ENCODE assay signal across 8 cellular contexts in genomic region chr1:155084722-155085503, GRCh38. TPM values are rescaled to one million over a fixed set of nuclear protein-coding genes. Genes with fewer than 3 reads are reported as not detected.
DNase-seq lines count a peak whose midpoint lies in the region; ATAC-seq and TF ChIP-seq lines count a peak whose summit lies in the region.

No MANE protein-coding gene starts in this region.

- no peaks in the 10 kb centered on the region for H3K36me3 ChIP-seq in right lobe of liver

- H3K9me3 ChIP-seq in CD4-positive, alpha-beta T cell (ENCODE audit: control insufficient read depth, low read length): no peaks in the 10 kb centered on the region
- no peaks in the 10 kb centered on the region for H3K9me3 ChIP-seq in right lobe of liver

- POLR2A ChIA-PET in CD4-positive, alpha-beta T cell (lab: Charles Lee): interaction anchor here (0.6 to 2.2 kb wide), 25 partner anchors 9 to 525 kb away, joined by 3 to 23 read pairs (median 6); partner anchors contain the start of genes ADAM15, CLK2, EFNA4 and FLAD1

- CTCF ChIA-PET in CD4-positive, alpha-beta T cell (lab: Charles Lee): interaction anchor here (0.6 to 3.0 kb wide), 31 partner anchors 9 to 622 kb away, joined by 3 to 78 read pairs (median 5); partner anchors contain the start of genes ADAM15, EFNA4, FLAD1 and KRTCAP2

- WGBS in right lobe of liver (ENCODE audit: insufficient coverage, low coverage, low lambda C conversion rate, missing lambda C conversion rate): 0% methylated on average over 15 of the region's 67 CpGs

- peaks cover 36% of the 10 kb centered on the region for H3K27me3 Mint-ChIP-seq in CD4-positive, alpha-beta T cell

- no peaks in the 10 kb centered on the region for H3K9me3 Mint-ChIP-seq in CD4-positive, alpha-beta T cell

- peaks cover 46% of the 10 kb centered on the region for H3K27me3 ChIP-seq in CD4-positive, alpha-beta T cell (ENCODE audit: control insufficient read depth, insufficient read depth, low read length)
- H3K27me3 ChIP-seq in dorsolateral prefrontal cortex (peaks cover 0 to 45% (median 30%) of the 10 kb centered on the region in 45 donors), right lobe of liver (peaks cover 18 to 29% of the 10 kb centered on the region in 2 donors)

- TF ChIP-seq CTCF in CD4-positive, alpha-beta T cell (IDR thresholded peaks at IDR 0.05): peak; percentile 76
- TF ChIP-seq CTCF in dorsolateral prefrontal cortex (IDR thresholded peaks at IDR 0.05 in 54 of 56, conservative IDR thresholded peaks at IDR 0.05 in 2 of 56; ENCODE audit: low read depth in 1 of 56, partially characterized antibody in 56 of 56): peak; percentile 80 to 98 (median 91)
- peak; percentile 71 to 96 (median 90) for TF ChIP-seq CTCF in right lobe of liver (IDR thresholded peaks at IDR 0.05)

- peak; percentile 56 for TF ChIP-seq POLR2A in right lobe of liver (IDR thresholded peaks at IDR 0.05)

- DNase-seq in CD4-positive, alpha-beta T cell: peak; percentile 80 to 91 (median 87)
- DNase-seq in NCI-H748 treated with DMSO at 0.1 percent for 48 hours (lab: John Stamatoyannopoulos, UW): peak; percentile 92
- DNase-seq in activated CD4-positive, alpha-beta T cell treated with anti-CD3 and anti-CD28 coated beads, Interleukin-2, amount 50 U/mL, for 4 hours: peak; percentile 88
- peak; percentile 87 to 96 (median 94) for DNase-seq in dorsolateral prefrontal cortex
- peak; percentile 94 to 96 (median 96) for DNase-seq in right lobe of liver
- DNase-seq in stimulated activated CD4-positive, alpha-beta T cell treated with anti-CD3 and anti-CD28 coated beads, Interleukin-4, amount 100 ng/mL, for 24 hours: peak; percentile 90

- H3K4me1 ChIP-seq in right lobe of liver: peaks cover 0 to 42% (median 19%) of the 10 kb centered on the region in 4 donors

- intact Hi-C loops in CD4-positive, alpha-beta T cell (cut with DNase I, micrococcal nuclease): loop anchor here (1.0 to 10.0 kb wide), 11 partner anchors 14 to 760 kb away; partner anchors contain the start of genes UBE2Q1 (in 2 of the 2), AQP10 (in 1 of the 2), ATP8B2 (in 1 of the 2) and EFNA4 (in 1 of the 2)
- intact Hi-C loops in dorsolateral prefrontal cortex (cut with DNase I) (loop anchor here (1.0 to 2.0 kb wide), 4 partner anchors 22 to 526 kb away; partner anchors contain the start of genes ADAM15 (in 2 of the 2), EFNA1 (in 2 of the 2) and EFNA4 (in 2 of the 2)), right lobe of liver (cut with DNase I) (no loop called here)

- peak; percentile 75 for ATAC-seq in CD4-positive, alpha-beta T cell (ENCODE audit: poor library complexity)
- ATAC-seq in GM19438 (IDR thresholded peaks at IDR 0.05; ENCODE audit: low read depth, unreplicated experiment) (peak; percentile 71), HG03571 (IDR thresholded peaks at IDR 0.05; ENCODE audit: unreplicated experiment) (peak; percentile 69), right lobe of liver (peak; percentile 81 to 90 (median 85))

- H3K4me3 ChIP-seq in dorsolateral prefrontal cortex (peak overlapping the region; percentile 49 to 91 (median 75)), right lobe of liver (peak overlapping the region; percentile 61 to 75 (median 62))

- peaks cover 3% of the 10 kb centered on the region for H3K36me3 Mint-ChIP-seq in CD4-positive, alpha-beta T cell (ENCODE audit: low read depth)

- H3K27ac ChIP-seq in CD4-positive, alpha-beta T cell (ENCODE audit: low read depth, low read length): peak overlapping the region; percentile 65
- peak overlapping the region in 58 of 59 donors; percentile 59 to 96 (median 90) for H3K27ac ChIP-seq in dorsolateral prefrontal cortex
- peak overlapping the region; percentile 65 to 89 (median 80) for H3K27ac ChIP-seq in right lobe of liver

- peak overlapping the region; percentile 82 for H3K27ac Mint-ChIP-seq in CD4-positive, alpha-beta T cell

- peaks cover 51% of the 10 kb centered on the region for H3K4me1 Mint-ChIP-seq in CD4-positive, alpha-beta T cell (ENCODE audit: low read depth)

- H3K4me3 Mint-ChIP-seq in CD4-positive, alpha-beta T cell: peak overlapping the region; percentile 89

RNA-seq across cellular contexts. Expression of gene EFNA3, which starts 6.3 kb away (rescaled TPM):
- total RNA-seq in CD4-positive, alpha-beta T cell: under 1 TPM; 0.22 to 0.47 TPM
- 10 to 100 TPM in 118 of 120 experiments, 1 to 10 TPM in 2; 9.3 to 41.7 (median 22.4) TPM for total RNA-seq in dorsolateral prefrontal cortex
- total RNA-seq in right lobe of liver: 1 to 10 TPM in 4 of 6 experiments, under 1 TPM in 2; 0.26 to 4.0 (median 2.5) TPM

RNA-seq across cellular contexts. Expression of gene EFNA4, which starts 21.4 kb away (rescaled TPM):
- total RNA-seq in CD4-positive, alpha-beta T cell: 1 to 10 TPM; 2.4 to 3.3 TPM
- 1 to 10 TPM in 83 of 120 experiments, under 1 TPM in 31, not detected in 6; 0.41 to 3.5 (median 1.3) TPM for total RNA-seq in dorsolateral prefrontal cortex
- total RNA-seq in right lobe of liver: 1 to 10 TPM; 2.3 to 6.4 (median 3.0) TPM

RNA-seq across cellular contexts. Expression of gene ADAM15, which starts 33.8 kb away (rescaled TPM):
- total RNA-seq in CD4-positive, alpha-beta T cell: 10 to 100 TPM; 17.2 to 20.1 TPM
- total RNA-seq in dorsolateral prefrontal cortex (100 to 1,000 TPM in 2 of 120 experiments, 10 to 100 TPM in 118; 32.1 to 108 (median 62.7) TPM), right lobe of liver (10 to 100 TPM; 16.2 to 33.9 (median 26.4) TPM)

RNA-seq across cellular contexts. Expression of gene EFNA1, which starts 42.8 kb away (rescaled TPM):
- total RNA-seq in CD4-positive, alpha-beta T cell: 1 to 10 TPM; 4.2 to 5.9 TPM
- total RNA-seq in dorsolateral prefrontal cortex (100 to 1,000 TPM in 1 of 120 experiments, 10 to 100 TPM in 118, 1 to 10 TPM in 1; 8.7 to 144 (median 30.1) TPM), right lobe of liver (100 to 1,000 TPM in 5 of 6 experiments, 10 to 100 TPM in 1; 87.5 to 419 (median 196) TPM)

RNA-seq across cellular contexts. Expression of gene SLC50A1, which starts 50.7 kb away (rescaled TPM):
- total RNA-seq in CD4-positive, alpha-beta T cell: 10 to 100 TPM; 10.2 to 12.5 TPM
- total RNA-seq in dorsolateral prefrontal cortex (10 to 100 TPM in 40 of 120 experiments, 1 to 10 TPM in 80; 4.8 to 17.0 (median 9.0) TPM), right lobe of liver (10 to 100 TPM; 16.2 to 28.1 (median 24.4) TPM)

Comparison
In these comparisons a context has a peak if more than half of its experiments do, and no peak if none do; other contexts are left out.
1. Peak in every context shown above with its lines: DNase-seq, ATAC-seq, H3K4me3 ChIP-seq and H3K27ac ChIP-seq.
2. intact Hi-C loops: an anchor here in CD4-positive, alpha-beta T cell (1.0 to 10.0 kb wide) and dorsolateral prefrontal cortex (1.0 to 2.0 kb wide); none called in right lobe of liver.